ENCODE assay signal across 8 cellular contexts in the genomic region with DNA sequence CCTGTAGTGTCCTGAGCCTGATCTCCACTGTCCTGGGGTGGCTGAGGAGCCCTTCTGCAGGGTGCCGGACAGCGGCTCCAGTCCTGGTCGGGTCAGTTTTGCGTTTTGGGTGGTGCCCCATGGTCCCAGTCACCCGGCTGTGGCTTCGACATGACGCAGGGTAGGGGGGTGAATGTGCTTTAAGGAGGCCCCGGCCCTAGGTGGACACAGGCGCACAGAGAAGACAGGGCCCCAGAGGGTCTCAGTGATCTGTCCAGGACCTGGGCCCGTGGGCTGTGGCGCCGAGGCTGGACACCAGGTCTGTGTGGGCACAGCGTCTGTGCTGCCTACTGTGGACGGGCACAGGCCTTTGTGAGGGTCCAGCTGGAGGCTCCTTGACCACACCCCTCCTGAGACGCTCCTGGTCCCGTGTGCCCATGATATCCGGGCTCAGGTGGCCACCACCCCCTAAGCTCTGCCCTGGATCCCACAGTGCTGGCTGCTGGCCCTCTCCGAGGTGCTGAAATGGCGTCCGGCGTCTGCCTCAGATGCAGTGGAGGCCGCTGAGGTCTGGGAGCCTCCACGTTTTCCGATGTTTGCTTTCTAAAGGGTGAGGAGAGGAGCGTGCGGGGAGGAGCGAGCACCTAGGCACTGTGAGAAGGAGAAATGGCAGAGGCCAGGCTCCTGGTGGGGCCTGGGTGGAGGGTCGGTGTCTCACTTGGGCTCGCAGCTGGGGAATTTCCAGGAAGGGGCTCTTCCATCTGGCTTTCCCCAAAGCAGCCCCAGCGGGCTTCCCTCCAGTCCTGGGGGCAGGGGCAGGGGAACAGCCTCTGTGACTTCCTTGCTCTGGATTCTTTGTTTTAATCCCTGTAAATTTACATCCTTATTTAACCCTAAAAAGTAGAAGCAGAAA. TPM values are rescaled to one million over a fixed set of nuclear protein-coding genes. Genes with fewer than 3 reads are reported as not detected.
DNase-seq lines count a peak whose midpoint lies in the region; ATAC-seq and TF ChIP-seq lines count a peak whose summit lies in the region.

No MANE protein-coding gene starts in this region.

- no peak overlapping the region for H3K4me3 Mint-ChIP-seq in activated naive CD8-positive, alpha-beta T cell treated with anti-CD3 and anti-CD28 coated beads, Interleukin-2, amount 50 U/mL, for 24 hours

- H3K36me3 Mint-ChIP-seq in activated naive CD8-positive, alpha-beta T cell treated with anti-CD3 and anti-CD28 coated beads, Interleukin-2, amount 50 U/mL, for 24 hours (ENCODE audit: low read depth) = no peaks in the 10 kb centered on the region

- no peak for ATAC-seq in activated naive CD8-positive, alpha-beta T cell treated with anti-CD3 and anti-CD28 coated beads, Interleukin-2, amount 50 U/mL, for 24 hours
- peak; percentile 48 for ATAC-seq in left lobe of liver
- no peak for ATAC-seq in GM19395 (IDR thresholded peaks at IDR 0.05; ENCODE audit: unreplicated experiment)
- ATAC-seq in HG02623 (IDR thresholded peaks at IDR 0.05; ENCODE audit: unreplicated experiment) = no peak
- ATAC-seq in GM21619 (IDR thresholded peaks at IDR 0.05; ENCODE audit: unreplicated experiment) = no peak
- ATAC-seq in GM18517 (IDR thresholded peaks at IDR 0.05; ENCODE audit: unreplicated experiment) = no peak

- peaks cover 2% of the 10 kb centered on the region for H3K27me3 Mint-ChIP-seq in activated naive CD8-positive, alpha-beta T cell treated with anti-CD3 and anti-CD28 coated beads, Interleukin-2, amount 50 U/mL, for 24 hours

- DNase-seq in AML-193 (lab: John Stamatoyannopoulos, UW) (peak; percentile 13 to 20), LNCaP clone FGC (ENCODE audit: low read depth) (peak; percentile 15), left lobe of liver (ENCODE audit: low spot score) (no peak)
- peak; percentile 35 for DNase-seq in activated naive CD8-positive, alpha-beta T cell treated with anti-CD3 and anti-CD28 coated beads, Interleukin-2, amount 50 U/mL, for 24 hours

- TF ChIP-seq CTCF in LNCaP clone FGC (IDR thresholded peaks at IDR 0.05; ENCODE audit: control insufficient read depth, extremely low read depth, insufficient read depth) = no peak

- no peak overlapping the region for H3K4me3 ChIP-seq in LNCaP clone FGC (ENCODE audit: low read depth, low read length)

- H3K27ac Mint-ChIP-seq in activated naive CD8-positive, alpha-beta T cell treated with anti-CD3 and anti-CD28 coated beads, Interleukin-2, amount 50 U/mL, for 24 hours = peak overlapping the region; percentile 56

- H3K9me3 Mint-ChIP-seq in activated naive CD8-positive, alpha-beta T cell treated with anti-CD3 and anti-CD28 coated beads, Interleukin-2, amount 50 U/mL, for 24 hours = no peaks in the 10 kb centered on the region

- H3K4me1 Mint-ChIP-seq in activated naive CD8-positive, alpha-beta T cell treated with anti-CD3 and anti-CD28 coated beads, Interleukin-2, amount 50 U/mL, for 24 hours = peaks cover 18% of the 10 kb centered on the region

RNA-seq across cellular contexts. Expression of a gene that starts 56.1 kb away (rescaled TPM):
- total RNA-seq in left lobe of liver = 25.5 TPM
